Comparison of ENCODE assay signal across 9 cellular contexts in the genomic region with DNA sequence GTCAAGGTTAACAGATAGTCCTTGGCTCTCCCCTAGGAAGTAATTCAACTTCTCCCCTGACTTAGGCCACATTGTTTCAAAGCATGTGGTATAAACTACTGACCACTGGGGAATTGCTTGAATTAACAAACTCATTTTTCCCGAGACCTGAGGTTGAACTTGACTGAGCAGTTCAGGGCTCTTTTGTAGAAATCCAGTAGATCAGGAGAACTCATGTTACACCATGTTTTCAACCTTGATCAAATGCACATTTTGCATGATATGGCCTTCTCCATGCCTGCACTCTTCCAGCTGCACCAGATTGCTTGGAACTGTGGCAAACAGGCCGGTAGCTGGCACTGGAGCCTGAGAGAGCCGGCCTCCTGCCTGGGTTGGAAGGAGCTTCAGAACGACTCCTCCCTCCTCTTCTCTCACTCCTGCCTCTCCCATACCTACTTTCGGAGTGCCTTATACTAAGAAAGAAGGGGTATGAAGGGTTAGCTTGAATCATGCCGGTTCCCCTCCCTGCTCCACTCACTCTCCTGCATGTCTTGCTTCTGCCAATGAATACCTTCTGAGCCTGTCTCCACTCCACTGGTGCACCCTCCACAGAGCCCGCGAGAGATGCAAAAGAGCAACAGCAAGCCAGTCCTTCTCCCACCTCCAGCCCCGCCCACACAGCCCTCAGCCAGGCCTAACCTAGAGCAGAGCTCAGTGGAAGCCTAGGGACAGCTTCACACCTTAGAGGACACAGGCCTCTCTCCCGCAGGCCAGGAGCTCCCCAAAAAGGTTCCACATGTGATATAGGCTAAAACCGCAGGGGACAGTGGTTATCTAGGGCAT.
DNase-seq lines count a peak whose midpoint lies in the region; ATAC-seq and TF ChIP-seq lines count a peak whose summit lies in the region.
"Had no signal": no experiment of that assay in that cellular context is flagged by ENCODE, and none has a peak within 500 bp of the region (broad histone marks: within the 10 kb centered on the region; RNA-seq: fewer than 3 reads in every experiment).

No MANE protein-coding gene starts in this region.

- H3K9ac ChIP-seq in neural progenitor cell, result no peak overlapping the region

- H3K79me2 ChIP-seq in neural progenitor cell (ENCODE audit: low read depth), result no peaks in the 10 kb centered on the region

- no peak overlapping the region for H3K4me3 Mint-ChIP-seq in neural progenitor cell

- DNase-seq in right atrium auricular region (ENCODE audit: low spot score), result peak; percentile 42
- DNase-seq in right cardiac atrium, result no peak
- DNase-seq in coronary artery (ENCODE audit: low spot score), result peak; percentile 65
- DNase-seq in neural progenitor cell (ENCODE audit: low spot score), result no peak
- DNase-seq in aorta, result peak in 1 of 2 donors; percentile 53
- no peak for DNase-seq in stimulated activated CD4-positive, alpha-beta T cell treated with anti-CD3 and anti-CD28 coated beads, Interleukin-2, amount 100 ng/mL, for 48 hours
- DNase-seq in NCI-H2029 (lab: John Stamatoyannopoulos, UW), result no peak
- no peak for DNase-seq in GM10248 (ENCODE audit: extremely low spot score)
- DNase-seq: NCI-H2227 treated with DMSO at 0.1 percent for 48 hours had no signal

- no peak overlapping the region for H2AFZ ChIP-seq in neural progenitor cell (replicated peaks)

- no peak for TF ChIP-seq CTCF in right atrium auricular region (IDR thresholded peaks at IDR 0.05)
- no peak for TF ChIP-seq CTCF in coronary artery (IDR thresholded peaks at IDR 0.05)
- no peak for TF ChIP-seq CTCF in neural progenitor cell (IDR thresholded peaks at IDR 0.05)
- TF ChIP-seq CTCF in GM10248 (IDR thresholded peaks at IDR 0.05; ENCODE audit: control extremely low read depth, extremely low read depth, low read depth, missing control alignments), result no peak

- ATAC-seq in right cardiac atrium, result no peak
- no peak for ATAC-seq in aorta (ENCODE audit: low FRiP score)

- H3K36me3 ChIP-seq in right atrium auricular region (no peaks in the 10 kb centered on the region), neural progenitor cell (no peaks in the 10 kb centered on the region), aorta (ENCODE audit: control insufficient read depth in 1 of 2, insufficient read depth in 2 of 2, low read length in 1 of 2) (no peaks in the 10 kb centered on the region)

- H3K4me2 ChIP-seq in neural progenitor cell, result no peak overlapping the region

- no peaks in the 10 kb centered on the region for H3K27me3 ChIP-seq in right atrium auricular region
- no peaks in the 10 kb centered on the region for H3K27me3 ChIP-seq in right cardiac atrium (ENCODE audit: control insufficient read depth, insufficient read depth)
- H3K27me3 ChIP-seq in neural progenitor cell, result no peaks in the 10 kb centered on the region
- H3K27me3 ChIP-seq in aorta (ENCODE audit: control insufficient read depth in 1 of 2, insufficient read depth in 2 of 2, low read length in 1 of 2), result no peaks in the 10 kb centered on the region

- intact Hi-C loops in right cardiac atrium (cut with DNase I), result no loop called here
- intact Hi-C loops in aorta (cut with DNase I), result loop anchor here in 1 of 2 donors (5.0 kb wide), 1 partner anchor 32 kb away; no protein-coding TSS in a partner anchor

- POLR2A ChIA-PET in GM10248 (lab: Yijun Ruan, JAX), result no interaction called here

- CTCF ChIA-PET in GM10248 (lab: Yijun Ruan, JAX), result interaction anchor here (0.7 to 1.5 kb wide), 2 partner anchors 11 to 286 kb away, joined by 3 to 5 read pairs; no protein-coding TSS in a partner anchor

- H3K4me3 ChIP-seq in right atrium auricular region (no peak overlapping the region), right cardiac atrium (ENCODE audit: low read length) (no peak overlapping the region), coronary artery (no peak overlapping the region), neural progenitor cell (no peak overlapping the region), aorta (ENCODE audit: low read length in 2 of 2) (no peak overlapping the region)

- peak overlapping the region; percentile 17 for H3K27ac Mint-ChIP-seq in neural progenitor cell

- H3F3A ChIP-seq in neural progenitor cell (ENCODE audit: low read depth), result no peaks in the 10 kb centered on the region

- no peaks in the 10 kb centered on the region for H3K9me3 ChIP-seq in right atrium auricular region
- no peaks in the 10 kb centered on the region for H3K9me3 ChIP-seq in right cardiac atrium (ENCODE audit: control insufficient read depth, low read length)
- no peaks in the 10 kb centered on the region for H3K9me3 ChIP-seq in neural progenitor cell (ENCODE audit: low read depth)
- H3K9me3 ChIP-seq in aorta (ENCODE audit: control insufficient read depth, low read length), result no peaks in the 10 kb centered on the region

- no peak overlapping the region for H3K27ac ChIP-seq in right atrium auricular region
- H3K27ac ChIP-seq in right cardiac atrium (ENCODE audit: low read length), result no peak overlapping the region
- H3K27ac ChIP-seq in coronary artery, result peak overlapping the region in 1 of 2 donors; percentile 81
- no peak overlapping the region for H3K27ac ChIP-seq in neural progenitor cell
- peak overlapping the region; percentile 36 to 97 for H3K27ac ChIP-seq in aorta (ENCODE audit: low read depth in 1 of 2, low read length in 2 of 2)

- peaks cover 37% of the 10 kb centered on the region for H3K4me1 Mint-ChIP-seq in neural progenitor cell

- H4K20me1 ChIP-seq in neural progenitor cell (ENCODE audit: low read depth), result no peaks in the 10 kb centered on the region

- peaks cover 14% of the 10 kb centered on the region for H3K27me3 Mint-ChIP-seq in neural progenitor cell (ENCODE audit: insufficient read depth, low read depth)

- no peaks in the 10 kb centered on the region for H3K36me3 Mint-ChIP-seq in neural progenitor cell

- H3K4me1 ChIP-seq in right atrium auricular region (peaks cover 0 to 40% of the 10 kb centered on the region in 2 donors), right cardiac atrium (ENCODE audit: control insufficient read depth, insufficient read depth, low read length) (peaks cover 15% of the 10 kb centered on the region), neural progenitor cell (peaks cover 7% of the 10 kb centered on the region), aorta (ENCODE audit: control insufficient read depth in 1 of 2, insufficient read depth in 2 of 2, low read length in 2 of 2) (peaks cover 0 to 6% of the 10 kb centered on the region in 2 donors)

- 76% methylated on average over 11 of the region's 11 CpGs for WGBS in right cardiac atrium
- WGBS in aorta, 2 donors, result 34 to 40% methylated on average over 11 of the region's 11 CpGs

- no peaks in the 10 kb centered on the region for H3K9me3 Mint-ChIP-seq in neural progenitor cell

Comparison
In these comparisons a context has a peak if more than half of its experiments do, and no peak if none do; other contexts are left out.
1. DNase-seq: peak in right atrium auricular region (single experiment) and coronary artery (single experiment); none in right cardiac atrium (0 of 3), neural progenitor cell (single experiment), stimulated activated CD4-positive, alpha-beta T cell treated with anti-CD3 and anti-CD28 coated beads, Interleukin-2, amount 100 ng/mL, for 48 hours (0 of 2), NCI-H2029 (single experiment) and GM10248 (single experiment).
2. H3K27ac ChIP-seq: peak in aorta (2 of 2); none in right atrium auricular region (0 of 2), right cardiac atrium (single experiment) and neural progenitor cell (single experiment).